In the genomic region with DNA sequence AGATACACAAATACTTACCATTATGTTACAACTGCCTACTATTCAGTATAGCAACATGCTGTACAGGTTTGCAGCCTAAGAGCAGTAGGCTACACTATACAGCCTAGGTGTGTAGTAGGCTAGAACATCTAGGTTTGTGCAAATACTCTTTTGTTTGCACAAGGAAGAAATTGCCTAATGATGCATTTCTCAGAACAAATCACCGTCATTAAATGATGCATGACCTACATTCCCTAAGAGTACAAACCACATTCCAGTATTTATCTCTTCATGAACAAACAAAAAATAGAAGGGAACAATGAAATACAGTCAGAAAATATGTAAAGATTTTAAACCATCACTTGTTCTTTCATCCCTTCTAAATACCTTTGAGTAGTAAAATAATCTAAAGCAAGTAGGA, we compare ENCODE assay signal across 16 cellular contexts.
A peak's percentile ranks its signal among the peaks of the same experiment; 100 is the strongest.
DNase-seq lines count a peak whose midpoint lies in the region; ATAC-seq, FAIRE-seq and TF ChIP-seq lines count a peak whose summit lies in the region.
"Had no signal": no experiment of that assay in that cellular context is flagged by ENCODE, and none has a peak within 500 bp of the region (broad histone marks: within the 10 kb centered on the region; RNA-seq: fewer than 3 reads in every experiment).

No MANE protein-coding gene starts in this region.

- peaks cover 47% of the 10 kb centered on the region for H3K36me3 Mint-ChIP-seq in activated T-cell treated with anti-CD3 and anti-CD28 coated beads, Interleukin-2, amount 50 U/mL, for 24 hours (ENCODE audit: low read depth)

- POLR2A ChIA-PET in HepG2 (lab: Yijun Ruan, JAX): no interaction called here

- no peak for TF ChIP-seq RAD21 in HepG2 (CRISPR knock-in tag; IDR thresholded peaks at IDR 0.05)

- no peak overlapping the region for H3K4me2 ChIP-seq in HepG2 (ENCODE audit: low read depth, low read length)

- peak; percentile 18 for FAIRE-seq in bronchial epithelial cell (lab: Jason Lieb, UNC)
- peak; percentile 72 for FAIRE-seq in HepG2 (lab: Jason Lieb, UNC)
- FAIRE-seq: GM12878 had no signal

- TF ChIP-seq EP300 in HepG2 (IDR thresholded peaks at IDR 0.05; ENCODE audit: low read depth in 2 of 2, low read length in 2 of 2): peak in 1 of 2 experiments; percentile 53; a peak in 1 of 4 replicates
- TF ChIP-seq EP300 in HepG2 (CRISPR knock-in tag; IDR thresholded peaks at IDR 0.05; ENCODE audit: borderline replicate concordance): no peak

- DNase-seq in DMS153 (lab: John Stamatoyannopoulos, UW): peak; percentile 66
- peak; percentile 48 for DNase-seq in NCI-H146 treated with DMSO at 0.1 percent for 48 hours (lab: John Stamatoyannopoulos, UW; ENCODE audit: unreplicated experiment)
- peak; percentile 93 for DNase-seq in bronchial epithelial cell (ENCODE audit: low read depth)
- peak; percentile 92 for DNase-seq in HepG2 (ENCODE audit: low spot score)
- DNase-seq in activated T-cell treated with anti-CD3 and anti-CD28 coated beads, Interleukin-2, amount 50 U/mL, for 24 hours: no peak
- no peak for DNase-seq in heart right ventricle
- DNase-seq: activated B cell treated with CpG ODN at 0.5 μM for 24 hours; activated T-cell treated with anti-CD3 and anti-CD28 coated beads, Interleukin-2, amount 50 U/mL, for 1 hour; CD8-positive, alpha-beta memory T cell; central memory CD4-positive, alpha-beta T cell; glutamatergic neuron; NCI-H1694; retina had no signal

- H3K36me3 ChIP-seq in bronchial epithelial cell (ENCODE audit: control insufficient read depth, insufficient read depth, low read length): peaks cover 5% of the 10 kb centered on the region
- peaks cover 12 to 18% of the 10 kb centered on the region in 2 experiments; a peak in 4 of 5 replicates for H3K36me3 ChIP-seq in HepG2 (replicated peaks in 1 of 2; ENCODE audit: control insufficient read depth in 1 of 2, insufficient read depth in 2 of 2, low read length in 2 of 2)
- peaks cover 0 to 62% (median 19%) of the 10 kb centered on the region in 9 donors for H3K36me3 ChIP-seq in heart right ventricle

- ATAC-seq in HepG2 (peak; percentile 92), heart right ventricle (no peak), GM18870 (IDR thresholded peaks at IDR 0.05; ENCODE audit: unreplicated experiment) (no peak), HG03565 (IDR thresholded peaks at IDR 0.05; ENCODE audit: unreplicated experiment) (no peak)
- ATAC-seq: GM12878 had no signal

- H3K27ac Mint-ChIP-seq in activated T-cell treated with anti-CD3 and anti-CD28 coated beads, Interleukin-2, amount 50 U/mL, for 24 hours: no peak overlapping the region
- H3K27ac Mint-ChIP-seq: activated B cell treated with CpG ODN at 0.5 μM for 24 hours had no signal

- WGBS in HepG2 (ENCODE audit: low lambda C conversion rate): 3% methylated on average over 1 of the region's 1 CpG
- WGBS in heart right ventricle, 2 donors: 65 to 82% methylated on average over 1 of the region's 1 CpG

- TF ChIP-seq POLR2A in HepG2 (IDR thresholded peaks at IDR 0.05; ENCODE audit: insufficient read depth in 1 of 2, low read depth in 2 of 2, low read length in 2 of 2): no peak

- no peak for TF ChIP-seq CTCF in bronchial epithelial cell (IDR thresholded peaks at IDR 0.05; ENCODE audit: insufficient read depth, low read length, severe bottlenecking)
- TF ChIP-seq CTCF in HepG2 (CRISPR knock-in tag; IDR thresholded peaks at IDR 0.05): no peak
- no peak for TF ChIP-seq CTCF in heart right ventricle (IDR thresholded peaks at IDR 0.05)

- no TSS peak for BruUV-seq in HepG2 (replicated peaks; lab: Mats Ljungman, UMichigan)

- no peaks in the 10 kb centered on the region for H3K27me3 Mint-ChIP-seq in activated T-cell treated with anti-CD3 and anti-CD28 coated beads, Interleukin-2, amount 50 U/mL, for 24 hours
- H3K27me3 Mint-ChIP-seq: activated B cell treated with CpG ODN at 0.5 μM for 24 hours; CD8-positive, alpha-beta memory T cell had no signal

- CTCF ChIA-PET in HepG2 (lab: Yijun Ruan, JAX; ENCODE audit: low intra/inter-chr PET ratio, low total read pairs): no interaction called here

- no peaks in the 10 kb centered on the region for H3K79me2 ChIP-seq in HepG2 (ENCODE audit: insufficient read depth, low read length)

- no peaks in the 10 kb centered on the region for H3K9me3 Mint-ChIP-seq in activated T-cell treated with anti-CD3 and anti-CD28 coated beads, Interleukin-2, amount 50 U/mL, for 24 hours
- H3K9me3 Mint-ChIP-seq: activated B cell treated with CpG ODN at 0.5 μM for 24 hours; CD8-positive, alpha-beta memory T cell had no signal

- H3K4me1 ChIP-seq in HepG2 (ENCODE audit: insufficient read depth, low read length) (peaks cover 18% of the 10 kb centered on the region; the same call in 1 of the 2 replicates), heart right ventricle (no peaks in the 10 kb centered on the region)

- no peak overlapping the region for H3K9ac ChIP-seq in HepG2 (ENCODE audit: insufficient read depth, low read depth, low read length)

- intact Hi-C loops in HepG2 (cut with micrococcal nuclease; ENCODE audit: unreplicated experiment): loop anchor here (10.0 kb wide), 1 partner anchor 112 kb away; the partner anchor contains the start of gene HP1BP3
- intact Hi-C loops in heart right ventricle (cut with DNase I): no loop called here

- H3K4me3 ChIP-seq in bronchial epithelial cell (ENCODE audit: low read depth, low read length): no peak overlapping the region
- H3K4me3 ChIP-seq in HepG2 (replicated peaks in 1 of 3; ENCODE audit: insufficient read depth in 1 of 3, low read depth in 2 of 3, low read length in 3 of 3): no peak overlapping the region
- H3K4me3 ChIP-seq in heart right ventricle: no peak overlapping the region
- H3K4me3 ChIP-seq: GM12878 had no signal

- H2AFZ ChIP-seq in HepG2 (ENCODE audit: low read length): no peak overlapping the region

- H3K9me3 ChIP-seq in HepG2 (ENCODE audit: low read length) (no peaks in the 10 kb centered on the region), heart right ventricle (no peaks in the 10 kb centered on the region)

- peak overlapping the region; percentile 44 for H3K27ac ChIP-seq in HepG2 (ENCODE audit: extremely low read length, insufficient read depth, low read length)
- H3K27ac ChIP-seq in heart right ventricle: no peak overlapping the region

- no peaks in the 10 kb centered on the region for H3K27me3 ChIP-seq in bronchial epithelial cell (ENCODE audit: control insufficient read depth, insufficient read depth, low read length)
- no peaks in the 10 kb centered on the region for H3K27me3 ChIP-seq in HepG2 (ENCODE audit: control insufficient read depth in 1 of 2, insufficient read depth in 2 of 2, low read length in 2 of 2)
- H3K27me3 ChIP-seq in heart right ventricle: no peaks in the 10 kb centered on the region

- in situ Hi-C loops in HepG2 (cut with HindIII; ENCODE audit: extremely low pct_ligation_motif_present, low pct_unique_long_range_greater_than_20kb): no loop called here

- H3K4me1 Mint-ChIP-seq in activated T-cell treated with anti-CD3 and anti-CD28 coated beads, Interleukin-2, amount 50 U/mL, for 24 hours (ENCODE audit: low read depth): no peaks in the 10 kb centered on the region
- H3K4me1 Mint-ChIP-seq: activated B cell treated with CpG ODN at 0.5 μM for 24 hours; CD8-positive, alpha-beta memory T cell had no signal

- H4K20me1 ChIP-seq in HepG2 (ENCODE audit: insufficient read depth, low read length): no peaks in the 10 kb centered on the region

- H3K4me3 Mint-ChIP-seq in activated T-cell treated with anti-CD3 and anti-CD28 coated beads, Interleukin-2, amount 50 U/mL, for 24 hours: no peak overlapping the region
- H3K4me3 Mint-ChIP-seq: activated B cell treated with CpG ODN at 0.5 μM for 24 hours; CD8-positive, alpha-beta memory T cell had no signal

TF ChIP-seq in HepG2, 621 proteins besides CTCF, POLR2A, EP300 and RAD21 (continues in another document):
- TF ChIP-seq GRHL1 (CRISPR knock-in tag; conservative IDR thresholded peaks at IDR 0.05) (no peak), MXD1 (CRISPR knock-in tag; IDR thresholded peaks at IDR 0.05) (no peak), HOXA7 (CRISPR knock-in tag; IDR thresholded peaks at IDR 0.05) (no peak), FIP1L1 (IDR thresholded peaks at IDR 0.05; ENCODE audit: borderline replicate concordance, insufficient read depth, low read depth, low read length) (no peak), REPIN1 (CRISPR knock-in tag; IDR thresholded peaks at IDR 0.05; ENCODE audit: borderline replicate concordance, low read depth) (no peak), ZNF354B (CRISPR knock-in tag; IDR thresholded peaks at IDR 0.05) (no peak)

Comparison
In these comparisons a context has a peak if more than half of its experiments do, and no peak if none do; other contexts are left out.
1. DNase-seq: peak in DMS153 (single experiment), NCI-H146 treated with DMSO at 0.1 percent for 48 hours (single experiment), bronchial epithelial cell (single experiment) and HepG2 (single experiment); none in activated T-cell treated with anti-CD3 and anti-CD28 coated beads, Interleukin-2, amount 50 U/mL, for 24 hours (single experiment) and heart right ventricle (0 of 2).